1 cellular context compared by ENCODE assay signal in the genomic region with DNA sequence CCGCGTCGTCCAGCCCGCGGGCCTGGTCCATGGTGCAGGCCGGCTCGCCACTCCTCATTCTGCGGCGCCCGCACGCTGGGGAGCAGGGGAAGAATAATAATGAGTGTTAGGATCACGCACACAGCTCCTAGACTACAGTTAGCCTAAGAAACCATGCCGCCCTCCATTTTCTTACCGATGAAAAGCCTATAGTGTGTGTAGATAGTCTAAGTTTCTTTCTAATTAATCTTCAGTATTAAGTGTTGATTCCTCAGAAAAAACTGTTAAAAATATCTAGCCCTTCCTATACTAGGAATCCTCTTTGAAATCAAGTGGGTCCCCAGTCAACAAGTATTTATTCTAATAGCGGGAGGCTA.
TF ChIP-seq lines count a peak whose summit lies in the region.

No MANE protein-coding gene starts in this region.

TF ChIP-seq in K562, 482 proteins besides CTCF, POLR2A, EP300 and RAD21 (continued from another document):
- TF ChIP-seq HOXB6 (CRISPR knock-in tag; IDR thresholded peaks at IDR 0.05; ENCODE audit: borderline replicate concordance) = no peak
- TF ChIP-seq NR2F6 (CRISPR knock-in tag; IDR thresholded peaks at IDR 0.05) = no peak
- peak; percentile 36 to 44; a peak in 2 of 4 replicates for TF ChIP-seq NRF1 (conservative IDR thresholded peaks at IDR 0.05 in 1 of 2, IDR thresholded peaks at IDR 0.05 in 1 of 2)
